8 cellular contexts compared by ENCODE assay signal in the genomic region with DNA sequence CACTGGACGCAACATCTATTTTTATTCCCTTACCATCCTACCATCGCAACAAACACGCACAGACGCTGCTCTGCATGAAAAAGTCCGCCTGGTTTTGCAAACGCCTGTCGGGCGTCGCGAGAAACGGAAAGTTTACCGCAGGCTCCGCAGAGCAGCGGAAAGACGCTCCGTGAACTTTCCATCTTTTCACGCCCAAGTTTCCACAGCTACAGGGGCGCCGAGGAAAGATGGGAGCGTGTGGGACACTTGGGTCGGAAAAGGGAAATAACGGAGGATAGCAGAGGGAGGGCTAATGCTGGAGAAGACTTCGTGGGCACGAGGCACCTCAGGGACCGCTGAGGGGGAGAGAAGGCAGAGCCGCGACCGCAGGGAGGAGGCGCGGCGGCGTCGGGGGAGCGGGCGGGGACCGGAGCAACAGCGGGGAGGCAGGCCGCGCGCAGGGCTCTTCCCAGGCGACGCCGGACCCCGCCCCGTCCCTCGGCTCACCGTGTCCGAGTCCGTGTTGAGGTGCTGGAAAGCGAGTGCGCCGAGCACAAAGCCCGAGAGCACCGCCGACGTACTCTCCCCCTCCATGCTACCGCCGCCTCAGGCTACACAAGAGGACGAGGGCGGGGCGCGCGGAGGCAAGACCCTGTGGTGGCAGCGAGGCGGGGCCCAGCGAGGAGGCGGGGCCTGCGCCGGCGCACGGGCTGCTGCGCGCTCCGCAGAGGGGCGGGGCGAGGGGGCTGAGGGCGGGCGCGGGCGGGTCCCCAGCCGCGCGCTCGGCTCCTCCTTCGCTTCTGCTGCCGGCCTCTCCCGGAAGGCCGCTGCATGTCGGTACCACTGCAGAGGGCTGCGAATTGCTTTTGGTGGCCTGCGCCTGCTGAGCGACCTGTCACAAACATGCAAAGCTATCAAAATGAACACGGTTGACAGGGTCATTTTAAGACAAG. TPM values are rescaled to one million over a fixed set of nuclear protein-coding genes. Genes with fewer than 3 reads are reported as not detected.
DNase-seq lines count a peak whose midpoint lies in the region; ATAC-seq and TF ChIP-seq lines count a peak whose summit lies in the region.

A gene (minus strand): TSS at position 601 of the 932 bp plus-strand sequence. CDS start 28 bp downstream, at position 573.

- H3K4me3 ChIP-seq in Jurkat, Clone E6-1 (ENCODE audit: low read length): peak within 1 kb of the TSS; percentile 55
- peak within 1 kb of the TSS; percentile 86 for H3K4me3 ChIP-seq in PC-3 (ENCODE audit: low read length)
- H3K4me3 ChIP-seq in esophagus (ENCODE audit: low read depth in 1 of 2, low read length in 2 of 2): peak within 1 kb of the TSS; percentile 75 to 88
- H3K4me3 ChIP-seq in muscle layer of colon (ENCODE audit: low read depth in 1 of 2, low read length in 2 of 2): peak within 1 kb of the TSS; percentile 71 to 94

- peaks cover 27% of the 10 kb centered on the region for H3K4me1 Mint-ChIP-seq in activated T-cell treated with anti-CD3 and anti-CD28 coated beads, Interleukin-2, amount 50 U/mL, for 24 hours (ENCODE audit: low read depth)

- H3K4me2 ChIP-seq in PC-3 (ENCODE audit: low read length): peak within 1 kb of the TSS; percentile 94

- peak within 1 kb of the TSS; percentile 93 for H3K4me3 Mint-ChIP-seq in activated T-cell treated with anti-CD3 and anti-CD28 coated beads, Interleukin-2, amount 50 U/mL, for 24 hours

- no peaks in the 10 kb centered on the region for H3K9me3 Mint-ChIP-seq in activated T-cell treated with anti-CD3 and anti-CD28 coated beads, Interleukin-2, amount 50 U/mL, for 24 hours

- H3K27ac ChIP-seq in PC-3 (ENCODE audit: low read length) (peak within 1 kb of the TSS; percentile 52), esophagus (ENCODE audit: low read depth in 2 of 2, low read length in 1 of 2) (peak within 1 kb of the TSS; percentile 79 to 88), muscle layer of colon (ENCODE audit: low read depth, low read length) (peak within 1 kb of the TSS; percentile 87)

- H3K4me1 ChIP-seq in PC-3 (ENCODE audit: insufficient read depth, low read length): peaks cover 23% of the 10 kb centered on the region
- H3K4me1 ChIP-seq in esophagus (ENCODE audit: control insufficient read depth in 2 of 2, insufficient read depth in 2 of 2, low read length in 1 of 2): no peaks in the 10 kb centered on the region
- peaks cover 5% of the 10 kb centered on the region for H3K4me1 ChIP-seq in muscle layer of colon (ENCODE audit: insufficient read depth, low read length)

- peak; percentile 87 for DNase-seq in DMS153 treated with DMSO at 0.1 percent for 48 hours (lab: John Stamatoyannopoulos, UW; ENCODE audit: unreplicated experiment)
- peak; percentile 76 for DNase-seq in Jurkat, Clone E6-1 (ENCODE audit: low read depth, low spot score)
- peak; percentile 91 for DNase-seq in PC-3
- DNase-seq in activated T-cell treated with anti-CD3 and anti-CD28 coated beads, Interleukin-2, amount 50 U/mL, for 24 hours: peak; percentile 97
- DNase-seq in stimulated activated CD8-positive, alpha-beta memory T cell treated with anti-CD3 and anti-CD28 coated beads, Interleukin-7, amount 100 ng/mL, for 1 hour (ENCODE audit: low read depth in 2 of 2): peak; percentile 85 to 86

- WGBS in esophagus, 2 donors: 0% methylated on average over 53 to 93 of the region's 93 CpGs

- H3K27me3 ChIP-seq in PC-3 (ENCODE audit: low read length) (no peaks in the 10 kb centered on the region), esophagus (ENCODE audit: control insufficient read depth in 1 of 2, insufficient read depth in 2 of 2, low read length in 2 of 2) (no peaks in the 10 kb centered on the region), muscle layer of colon (ENCODE audit: control insufficient read depth in 1 of 2, insufficient read depth in 2 of 2, low read length in 2 of 2) (no peaks in the 10 kb centered on the region)

- H3K36me3 ChIP-seq in PC-3 (ENCODE audit: low read depth, low read length): no peaks in the 10 kb centered on the region
- H3K36me3 ChIP-seq in esophagus (ENCODE audit: control insufficient read depth in 2 of 2, insufficient read depth in 2 of 2, low read length in 1 of 2): no peaks in the 10 kb centered on the region
- H3K36me3 ChIP-seq in muscle layer of colon (ENCODE audit: insufficient read depth, low read length): no peaks in the 10 kb centered on the region

- intact Hi-C loops in PC-3 (cut with micrococcal nuclease): loop anchor here (2.0 kb wide), 1 partner anchor 54 kb away; no protein-coding TSS in a partner anchor

- H3K27me3 Mint-ChIP-seq in activated T-cell treated with anti-CD3 and anti-CD28 coated beads, Interleukin-2, amount 50 U/mL, for 24 hours: no peaks in the 10 kb centered on the region

- H3F3A ChIP-seq in PC-3 (ENCODE audit: low read length, unreplicated experiment): no peaks in the 10 kb centered on the region

- H3K9ac ChIP-seq in PC-3 (ENCODE audit: low read length) (peak within 1 kb of the TSS; percentile 71), muscle layer of colon (ENCODE audit: low read length) (peak within 1 kb of the TSS; percentile 60)

- no peaks in the 10 kb centered on the region for H3K9me3 ChIP-seq in PC-3 (ENCODE audit: low read length)
- H3K9me3 ChIP-seq in esophagus (ENCODE audit: control insufficient read depth in 2 of 2, insufficient read depth in 1 of 2, low read depth in 1 of 2, low read length in 1 of 2): no peaks in the 10 kb centered on the region
- H3K9me3 ChIP-seq in muscle layer of colon (ENCODE audit: low read length): no peaks in the 10 kb centered on the region

- BruUV-seq in PC-3 (replicated peaks; lab: Mats Ljungman, UMichigan): no TSS peak

- H2AFZ ChIP-seq in PC-3 (ENCODE audit: low read length): peak within 1 kb of the TSS; percentile 96

- H4K20me1 ChIP-seq in PC-3 (ENCODE audit: low read length): no peaks in the 10 kb centered on the region

- peak within 1 kb of the TSS; percentile 94 for H3K27ac Mint-ChIP-seq in activated T-cell treated with anti-CD3 and anti-CD28 coated beads, Interleukin-2, amount 50 U/mL, for 24 hours

- POLR2A ChIA-PET in PC-3 (lab: Charles Lee; ENCODE audit: unreplicated experiment): no interaction called here

- H3K79me2 ChIP-seq in PC-3 (ENCODE audit: low read length): peaks cover 6% of the 10 kb centered on the region; the same call in 1 of the 2 replicates

- H3K9me2 ChIP-seq in PC-3 (replicated peaks; ENCODE audit: low read length): no peaks in the 10 kb centered on the region

- CTCF ChIA-PET in PC-3 (lab: Charles Lee): no interaction called here

- peaks cover 13% of the 10 kb centered on the region for H3K36me3 Mint-ChIP-seq in activated T-cell treated with anti-CD3 and anti-CD28 coated beads, Interleukin-2, amount 50 U/mL, for 24 hours (ENCODE audit: low read depth)

- TF ChIP-seq CTCF in PC-3 (conservative IDR thresholded peaks at IDR 0.05; ENCODE audit: low read depth, low read length): no peak

- ATAC-seq in GM21717 (IDR thresholded peaks at IDR 0.05; ENCODE audit: unreplicated experiment): peak; percentile 95
- ATAC-seq in PC-3: peak; percentile 85

RNA-seq across cellular contexts. Expression of the gene that starts here (rescaled TPM):
- 26.2 TPM for polyA plus RNA-seq in Jurkat, Clone E6-1 (2012; ENCODE audit: insufficient read depth, insufficient read length)
- 2.6 and 10.3 TPM in 2 replicates for total RNA-seq in PC-3 (2014; rRNA removed)
- 1 to 10 TPM; 2.8 to 4.3 TPM for polyA plus RNA-seq in esophagus

Comparison
In these comparisons a context has a peak if more than half of its experiments do, and no peak if none do; other contexts are left out.
1. Peak in every context shown above with its lines: DNase-seq, ATAC-seq, H3K4me3 ChIP-seq and H3K27ac ChIP-seq.